2 cellular contexts compared by ENCODE assay signal in genomic region chr22:37146507-37147180, GRCh38.
TF ChIP-seq lines count a peak whose summit lies in the region.

No MANE protein-coding gene starts in this region.

TF ChIP-seq in H1, 55 proteins besides CTCF, POLR2A, EP300 and RAD21:
- TF ChIP-seq YY1 (IDR thresholded peaks at IDR 0.05; ENCODE audit: low read depth, low read length) (no peak), CBX8 (IDR thresholded peaks at IDR 0.05; ENCODE audit: borderline replicate concordance, low read depth, low read length) (no peak), USF2 (IDR thresholded peaks at IDR 0.05; ENCODE audit: low read length) (no peak), SP2 (IDR thresholded peaks at IDR 0.05; ENCODE audit: low read length) (no peak), TBP (IDR thresholded peaks at IDR 0.05; ENCODE audit: low read depth, low read length) (no peak), SP4 (IDR thresholded peaks at IDR 0.05; ENCODE audit: low read length) (no peak)

TF ChIP-seq in SK-N-SH, 30 proteins besides CTCF, POLR2A, EP300 and RAD21:
- no peak for TF ChIP-seq POLR2AphosphoS5 (IDR thresholded peaks at IDR 0.05; ENCODE audit: low read depth, low read length)
- TF ChIP-seq USF2 (IDR thresholded peaks at IDR 0.05; ENCODE audit: borderline replicate concordance, low read depth, low read length): no peak
- TF ChIP-seq SIN3A (IDR thresholded peaks at IDR 0.05; ENCODE audit: borderline replicate concordance, low read depth, low read length): no peak
- TF ChIP-seq JUND (IDR thresholded peaks at IDR 0.05): no peak
- TF ChIP-seq PBX3 (IDR thresholded peaks at IDR 0.05): no peak
- no peak for TF ChIP-seq EZH2phosphoT487 (IDR thresholded peaks at IDR 0.05; ENCODE audit: borderline replicate concordance, low read depth)
- no peak for TF ChIP-seq TEAD4 (IDR thresholded peaks at IDR 0.05; ENCODE audit: borderline replicate concordance, insufficient read depth)
- no peak for TF ChIP-seq TAF1 (IDR thresholded peaks at IDR 0.05; ENCODE audit: borderline replicate concordance, low read depth, low read length)
- no peak for TF ChIP-seq GABPA (IDR thresholded peaks at IDR 0.05; ENCODE audit: low read depth)
- TF ChIP-seq RXRA (IDR thresholded peaks at IDR 0.05; ENCODE audit: borderline replicate concordance, low read depth): no peak
- no peak for TF ChIP-seq MXI1 (IDR thresholded peaks at IDR 0.05; ENCODE audit: low read depth, low read length)
